26 cellular contexts compared by ENCODE assay signal in genomic region chr1:21598904-21599303, GRCh38.
"Had no signal": no experiment of that assay in that cellular context is flagged by ENCODE, and none has a peak within 500 bp of the region (broad histone marks: within the 10 kb centered on the region; RNA-seq: fewer than 3 reads in every experiment).

No MANE protein-coding gene starts in this region.

- H3K27ac Mint-ChIP-seq: activated CD8-positive, alpha-beta T cell treated with anti-CD3 and anti-CD28 coated beads for 36 hours; activated naive CD8-positive, alpha-beta T cell; activated T-helper 17 cell treated with anti-CD3 and anti-CD28 coated beads, Interleukin-2, amount 50 U/mL, for 72 hours; effector memory CD8-positive, alpha-beta T cell had no signal

- H3K4me3 Mint-ChIP-seq: activated CD8-positive, alpha-beta T cell treated with anti-CD3 and anti-CD28 coated beads for 36 hours; activated naive CD8-positive, alpha-beta T cell; activated T-cell treated with anti-CD3 and anti-CD28 coated beads, Interleukin-2, amount 50 U/mL, for 4 hours; activated T-helper 17 cell treated with anti-CD3 and anti-CD28 coated beads, Interleukin-2, amount 50 U/mL, for 72 hours; effector memory CD8-positive, alpha-beta T cell had no signal

- DNase-seq: activated CD4-positive, alpha-beta T cell treated with anti-CD3 and anti-CD28 coated beads for 1 hour; activated CD4-positive, alpha-beta T cell treated with anti-CD3 and anti-CD28 coated beads for 4 hours; activated CD4-positive, alpha-beta T cell treated with anti-CD3 and anti-CD28 coated beads, Interleukin-2, amount 50 U/mL, for 1 hour; activated CD4-positive, alpha-beta T cell treated with anti-CD3 and anti-CD28 coated beads, Interleukin-2, amount 50 U/mL, for 48 hours; activated CD8-positive, alpha-beta memory T cell treated with anti-CD3 and anti-CD28 coated beads for 24 hours; activated CD8-positive, alpha-beta T cell treated with anti-CD3 and anti-CD28 coated beads for 36 hours; activated effector memory CD4-positive, alpha-beta T cell treated with Interleukin-2 at 50 U/mL for 16 hours; activated gamma-delta T cell treated with Interleukin-2 at 50 U/mL for 16 hours; activated naive CD4-positive, alpha-beta T cell treated with anti-CD3 and anti-CD28 coated beads, Interleukin-2, amount 50 U/mL, for 16 hours; activated naive CD4-positive, alpha-beta T cell treated with Interleukin-2 at 50 U/mL for 16 hours; activated T-cell treated with anti-CD3 and anti-CD28 coated beads, Interleukin-2, amount 50 U/mL, for 4 hours; amygdala; aorta; body of pancreas; cortex of kidney; dermis blood vessel endothelial cell; effector CD4-positive, alpha-beta T cell; effector memory CD8-positive, alpha-beta T cell; foreskin fibroblast; T-helper 2 cell had no signal

- H3K27me3 Mint-ChIP-seq: activated CD8-positive, alpha-beta T cell treated with anti-CD3 and anti-CD28 coated beads for 36 hours had no signal

- H3K9me3 ChIP-seq: body of pancreas had no signal

- H3K9me3 Mint-ChIP-seq: activated CD8-positive, alpha-beta T cell treated with anti-CD3 and anti-CD28 coated beads for 36 hours; activated T-cell treated with anti-CD3 and anti-CD28 coated beads, Interleukin-2, amount 50 U/mL, for 4 hours; activated T-helper 17 cell treated with anti-CD3 and anti-CD28 coated beads, Interleukin-2, amount 50 U/mL, for 72 hours; effector memory CD8-positive, alpha-beta T cell had no signal

- H3K4me1 ChIP-seq: body of pancreas had no signal

- H3K36me3 Mint-ChIP-seq: activated naive CD8-positive, alpha-beta T cell had no signal

- H3K27me3 ChIP-seq: body of pancreas had no signal

- H3K27ac ChIP-seq: body of pancreas had no signal

- ATAC-seq: activated CD8-positive, alpha-beta T cell treated with anti-CD3 and anti-CD28 coated beads for 36 hours; activated T-cell treated with anti-CD3 and anti-CD28 coated beads, Interleukin-2, amount 50 U/mL, for 4 hours; activated T-helper 17 cell treated with anti-CD3 and anti-CD28 coated beads, Interleukin-2, amount 50 U/mL, for 72 hours; body of pancreas; effector memory CD8-positive, alpha-beta T cell; esophagus mucosa had no signal

- H3K4me3 ChIP-seq: body of pancreas had no signal

- FAIRE-seq: colon, endometrium, frontal cortex had no signal
